ENCODE assay signal across 19 cellular contexts in the genomic region with DNA sequence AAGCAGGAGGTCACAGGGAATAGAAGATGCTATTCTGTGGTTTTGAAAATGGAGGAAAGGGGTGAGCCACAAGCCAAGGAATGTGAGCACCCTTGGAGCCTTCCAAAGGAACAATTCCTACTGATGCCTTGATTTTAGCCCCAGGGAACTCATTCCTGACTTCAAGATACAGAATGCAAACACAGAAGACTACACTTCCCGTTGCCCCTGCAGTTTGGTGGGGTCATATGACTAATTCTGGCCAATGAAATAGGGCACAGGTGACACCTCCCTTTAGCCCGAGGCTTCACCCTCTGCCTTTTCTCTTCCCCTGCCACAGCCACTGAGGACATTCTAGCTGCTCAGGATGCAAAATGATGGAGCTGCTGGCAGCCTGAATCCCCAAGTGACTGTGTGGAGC.
"Had no signal": no experiment of that assay in that cellular context is flagged by ENCODE, and none has a peak within 500 bp of the region (broad histone marks: within the 10 kb centered on the region; RNA-seq: fewer than 3 reads in every experiment).

No MANE protein-coding gene starts in this region.

- DNase-seq: activated CD4-positive, alpha-beta T cell treated with anti-CD3 and anti-CD28 coated beads for 1 hour; activated CD4-positive, alpha-beta T cell treated with anti-CD3 and anti-CD28 coated beads, Interleukin-2, amount 50 U/mL, for 4 hours; activated naive CD4-positive, alpha-beta T cell treated with anti-CD3 and anti-CD28 coated beads for 36 hours; activated T-cell treated with anti-CD3 and anti-CD28 coated beads for 4 hours; islet precursor cell; left lung; mucosa of descending colon; naive thymus-derived CD4-positive, alpha-beta T cell; stimulated activated CD4-positive, alpha-beta T cell treated with anti-CD3 and anti-CD28 coated beads, Interleukin-12 subunit alpha, Interleukin-12 subunit beta, amount 100 ng/mL, for 4 hours; stimulated activated CD4-positive, alpha-beta T cell treated with anti-CD3 and anti-CD28 coated beads, Interleukin-2, amount 100 ng/mL, for 24 hours; stomach; T-helper 9 cell; uterus had no signal

- H3K4me1 Mint-ChIP-seq: naive thymus-derived CD4-positive, alpha-beta T cell had no signal

- H3K9me3 ChIP-seq: mucosa of descending colon, ovary, uterus had no signal

- H2AFZ ChIP-seq: hepatocyte had no signal

- H3K36me3 ChIP-seq: esophagus muscularis mucosa, left lung, ovary, stomach, tibial nerve, uterus had no signal

- FAIRE-seq: astrocyte, colon had no signal

- H3K27ac ChIP-seq: esophagus muscularis mucosa, hepatocyte, ovary, tibial nerve had no signal

- H3K4me2 ChIP-seq: hepatocyte had no signal

- H3K4me3 Mint-ChIP-seq: activated naive CD4-positive, alpha-beta T cell treated with anti-CD3 and anti-CD28 coated beads for 36 hours; naive thymus-derived CD4-positive, alpha-beta T cell had no signal

- H3K27me3 ChIP-seq: esophagus muscularis mucosa, hepatocyte, left lung, ovary, stomach, uterus had no signal

- H3K27ac Mint-ChIP-seq: activated naive CD4-positive, alpha-beta T cell treated with anti-CD3 and anti-CD28 coated beads for 36 hours; naive thymus-derived CD4-positive, alpha-beta T cell had no signal

- H3K36me3 Mint-ChIP-seq: naive thymus-derived CD4-positive, alpha-beta T cell had no signal

- H3K79me2 ChIP-seq: hepatocyte had no signal

- H3K4me3 ChIP-seq: esophagus muscularis mucosa, hepatocyte, left lung, mucosa of descending colon, ovary, stomach, tibial nerve, uterus had no signal

- ATAC-seq: left lung; mucosa of descending colon; naive thymus-derived CD4-positive, alpha-beta T cell had no signal
